18 cellular contexts compared by ENCODE assay signal in the genomic region with DNA sequence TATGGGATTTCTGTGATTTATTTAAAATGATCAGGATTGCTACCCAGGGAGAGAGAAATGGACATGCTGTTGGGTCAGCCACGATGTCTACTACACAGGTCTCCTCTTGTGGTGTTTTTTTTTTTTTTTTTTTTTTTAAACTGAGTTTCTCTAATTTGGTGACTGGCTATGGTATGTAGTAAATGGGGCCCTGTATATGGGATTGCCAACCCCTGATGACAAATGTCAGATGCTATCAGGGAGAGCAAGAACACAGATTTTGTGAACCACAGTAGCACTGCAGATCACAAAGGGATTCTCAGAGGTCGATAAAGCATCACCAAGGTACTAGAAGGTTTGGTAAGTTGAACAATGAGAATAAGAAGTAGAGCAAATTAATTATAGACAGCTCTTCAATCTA. TPM values are rescaled to one million over a fixed set of nuclear protein-coding genes. Genes with fewer than 3 reads are reported as not detected.
DNase-seq lines count a peak whose midpoint lies in the region; ATAC-seq and TF ChIP-seq lines count a peak whose summit lies in the region.
"Had no signal": no experiment of that assay in that cellular context is flagged by ENCODE, and none has a peak within 500 bp of the region (broad histone marks: within the 10 kb centered on the region; RNA-seq: fewer than 3 reads in every experiment).

No MANE protein-coding gene starts in this region.

- H3K27me3 ChIP-seq in OCI-LY3 (ENCODE audit: low read depth, low read length), result no peaks in the 10 kb centered on the region
- no peaks in the 10 kb centered on the region for H3K27me3 ChIP-seq in right cardiac atrium (ENCODE audit: control insufficient read depth, insufficient read depth)
- H3K27me3 ChIP-seq: adrenal gland, heart left ventricle had no signal

- H4K20me1 ChIP-seq in OCI-LY3 (ENCODE audit: insufficient read depth, low read length), result no peaks in the 10 kb centered on the region

- no peaks in the 10 kb centered on the region for H3K9me3 Mint-ChIP-seq in activated naive CD4-positive, alpha-beta T cell treated with anti-CD3 and anti-CD28 coated beads, Interleukin-2, amount 50 U/mL, for 24 hours
- H3K9me3 Mint-ChIP-seq in activated naive CD8-positive, alpha-beta T cell treated with anti-CD3 and anti-CD28 coated beads, Interleukin-2, amount 50 U/mL, for 24 hours, result no peaks in the 10 kb centered on the region

- peak overlapping the region; percentile 100 for H3K27ac Mint-ChIP-seq in activated naive CD4-positive, alpha-beta T cell treated with anti-CD3 and anti-CD28 coated beads, Interleukin-2, amount 50 U/mL, for 24 hours
- peak overlapping the region; percentile 93 for H3K27ac Mint-ChIP-seq in activated naive CD8-positive, alpha-beta T cell treated with anti-CD3 and anti-CD28 coated beads, Interleukin-2, amount 50 U/mL, for 24 hours

- intact Hi-C loops in right cardiac atrium (cut with DNase I), result loop anchor here in 1 of 4 donors (5.0 kb wide), 1 partner anchor 67 kb away; no protein-coding TSS in a partner anchor

- H3K4me2 ChIP-seq in OCI-LY3 (ENCODE audit: low read length), result peak overlapping the region; percentile 72
- H3K4me2 ChIP-seq: PC-9 had no signal

- peak; percentile 15 for ATAC-seq in activated naive CD8-positive, alpha-beta T cell treated with anti-CD3 and anti-CD28 coated beads, Interleukin-2, amount 50 U/mL, for 24 hours
- no peak for ATAC-seq in right cardiac atrium
- ATAC-seq: heart left ventricle had no signal

- H3K27me3 Mint-ChIP-seq in activated naive CD4-positive, alpha-beta T cell treated with anti-CD3 and anti-CD28 coated beads, Interleukin-2, amount 50 U/mL, for 24 hours, result no peaks in the 10 kb centered on the region
- no peaks in the 10 kb centered on the region for H3K27me3 Mint-ChIP-seq in activated naive CD8-positive, alpha-beta T cell treated with anti-CD3 and anti-CD28 coated beads, Interleukin-2, amount 50 U/mL, for 24 hours

- peaks cover 98% of the 10 kb centered on the region for H3K4me1 Mint-ChIP-seq in activated naive CD4-positive, alpha-beta T cell treated with anti-CD3 and anti-CD28 coated beads, Interleukin-2, amount 50 U/mL, for 24 hours
- peaks cover 99% of the 10 kb centered on the region for H3K4me1 Mint-ChIP-seq in activated naive CD8-positive, alpha-beta T cell treated with anti-CD3 and anti-CD28 coated beads, Interleukin-2, amount 50 U/mL, for 24 hours

- no peak overlapping the region for H2AFZ ChIP-seq in OCI-LY3 (ENCODE audit: low read depth, low read length)
- H2AFZ ChIP-seq: PC-9 had no signal

- peaks cover 10% of the 10 kb centered on the region for H3K36me3 Mint-ChIP-seq in activated naive CD4-positive, alpha-beta T cell treated with anti-CD3 and anti-CD28 coated beads, Interleukin-2, amount 50 U/mL, for 24 hours
- peaks cover 8% of the 10 kb centered on the region for H3K36me3 Mint-ChIP-seq in activated naive CD8-positive, alpha-beta T cell treated with anti-CD3 and anti-CD28 coated beads, Interleukin-2, amount 50 U/mL, for 24 hours (ENCODE audit: low read depth)

- H3K36me3 ChIP-seq in OCI-LY3 (replicated peaks; ENCODE audit: low read depth, low read length), result peaks cover 14% of the 10 kb centered on the region
- H3K36me3 ChIP-seq: adrenal gland, heart left ventricle had no signal

- H3K9ac ChIP-seq in OCI-LY3 (ENCODE audit: low read length), result no peak overlapping the region

- no peak overlapping the region for H3K4me3 ChIP-seq in OCI-LY3 (ENCODE audit: low read length)
- no peak overlapping the region for H3K4me3 ChIP-seq in right cardiac atrium (ENCODE audit: low read length)
- H3K4me3 ChIP-seq: adrenal gland, lung, PC-9 had no signal

- H3K79me2 ChIP-seq in OCI-LY3 (ENCODE audit: low read length), result peaks cover 59% of the 10 kb centered on the region

- H3K4me1 ChIP-seq in OCI-LY3 (ENCODE audit: low read length) (peaks cover 85% of the 10 kb centered on the region), right cardiac atrium (ENCODE audit: control insufficient read depth, insufficient read depth, low read length) (peaks cover 3% of the 10 kb centered on the region)

- H3K27ac ChIP-seq in OCI-LY3 (ENCODE audit: low read length) (no peak overlapping the region), right cardiac atrium (ENCODE audit: low read length) (no peak overlapping the region)
- H3K27ac ChIP-seq: adrenal gland, PC-9 had no signal

- 87% methylated on average over 2 of the region's 2 CpGs for WGBS in right cardiac atrium

- no peak for TF ChIP-seq CTCF in OCI-LY3 (IDR thresholded peaks at IDR 0.05; ENCODE audit: low read depth, low read length)

- no peaks in the 10 kb centered on the region for H3K9me3 ChIP-seq in OCI-LY3 (ENCODE audit: insufficient read depth, low read length)
- H3K9me3 ChIP-seq in right cardiac atrium (ENCODE audit: control insufficient read depth, low read length), result no peaks in the 10 kb centered on the region
- H3K9me3 ChIP-seq: adrenal gland, heart left ventricle had no signal

- H3K4me3 Mint-ChIP-seq in activated naive CD4-positive, alpha-beta T cell treated with anti-CD3 and anti-CD28 coated beads, Interleukin-2, amount 50 U/mL, for 24 hours, result peak overlapping the region; percentile 53
- peak overlapping the region; percentile 81 for H3K4me3 Mint-ChIP-seq in activated naive CD8-positive, alpha-beta T cell treated with anti-CD3 and anti-CD28 coated beads, Interleukin-2, amount 50 U/mL, for 24 hours

- no peak for DNase-seq in activated naive CD4-positive, alpha-beta T cell (lab: John Stamatoyannopoulos, UW)
- no peak for DNase-seq in activated naive CD8-positive, alpha-beta T cell treated with anti-CD3 and anti-CD28 coated beads, Interleukin-2, amount 50 U/mL, for 24 hours
- DNase-seq in SW480 (ENCODE audit: low spot score) (no peak), RKO (ENCODE audit: low spot score) (no peak), GOT3 (lab: John Stamatoyannopoulos, UW) (no peak), right cardiac atrium (no peak)
- DNase-seq: adrenal gland; caudate nucleus; effector CD8-positive, alpha-beta T cell; heart left ventricle; IMR-90; NCI-H1092; NCI-H526 treated with DMSO at 0.1 percent for 48 hours; PC-9; substantia nigra had no signal

RNA-seq across cellular contexts. Expression of gene TNFAIP8, which starts 16.5 kb away (rescaled TPM):
- 1 to 10 TPM; 4.1 to 5.9 (median 4.5) TPM for total RNA-seq in right cardiac atrium
- polyA plus RNA-seq in right cardiac atrium, result 2.7 TPM
